ENCODE assay signal across 8 cellular contexts in the genomic region with DNA sequence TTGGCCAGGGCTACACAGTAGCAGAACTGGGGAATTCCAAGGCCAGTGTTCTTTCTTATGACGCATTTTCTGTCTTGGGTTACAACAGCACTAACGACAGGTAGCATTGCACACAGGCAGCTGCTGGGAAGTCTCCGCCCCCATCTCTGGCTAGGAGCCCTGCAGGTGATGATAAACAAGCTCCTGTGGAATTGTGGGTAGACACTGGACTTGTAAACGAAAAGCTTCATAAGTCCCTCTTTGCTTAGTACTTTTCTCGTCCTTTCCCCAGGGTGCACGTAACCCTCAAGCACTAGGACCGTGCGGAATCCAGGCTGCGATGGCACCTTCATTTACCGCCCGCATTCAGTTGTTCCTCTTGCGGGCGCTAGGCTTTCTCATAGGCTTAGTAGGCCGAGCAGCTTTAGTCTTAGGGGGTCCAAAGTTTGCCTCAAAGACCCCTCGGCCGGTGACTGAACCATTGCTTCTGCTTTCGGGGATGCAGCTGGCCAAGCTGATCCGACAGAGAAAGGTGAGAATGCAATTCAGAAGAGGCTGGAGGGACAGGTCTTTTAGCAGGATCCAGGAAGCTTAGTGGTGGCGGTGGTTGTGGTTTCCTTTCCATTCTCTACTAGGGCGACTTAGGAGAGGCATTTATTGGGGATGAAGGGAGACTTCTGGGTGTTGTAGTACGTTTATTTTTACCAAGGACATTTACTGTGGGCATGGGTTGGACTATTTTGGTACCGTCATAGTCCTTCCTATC. TPM values are rescaled to one million over a fixed set of nuclear protein-coding genes. Genes with fewer than 3 reads are reported as not detected.
DNase-seq lines count a peak whose midpoint lies in the region; ATAC-seq, FAIRE-seq and TF ChIP-seq lines count a peak whose summit lies in the region.

A gene with protein sequence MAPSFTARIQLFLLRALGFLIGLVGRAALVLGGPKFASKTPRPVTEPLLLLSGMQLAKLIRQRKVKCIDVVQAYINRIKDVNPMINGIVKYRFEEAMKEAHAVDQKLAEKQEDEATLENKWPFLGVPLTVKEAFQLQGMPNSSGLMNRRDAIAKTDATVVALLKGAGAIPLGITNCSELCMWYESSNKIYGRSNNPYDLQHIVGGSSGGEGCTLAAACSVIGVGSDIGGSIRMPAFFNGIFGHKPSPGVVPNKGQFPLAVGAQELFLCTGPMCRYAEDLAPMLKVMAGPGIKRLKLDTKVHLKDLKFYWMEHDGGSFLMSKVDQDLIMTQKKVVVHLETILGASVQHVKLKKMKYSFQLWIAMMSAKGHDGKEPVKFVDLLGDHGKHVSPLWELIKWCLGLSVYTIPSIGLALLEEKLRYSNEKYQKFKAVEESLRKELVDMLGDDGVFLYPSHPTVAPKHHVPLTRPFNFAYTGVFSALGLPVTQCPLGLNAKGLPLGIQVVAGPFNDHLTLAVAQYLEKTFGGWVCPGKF (plus strand): TSS at position 200 of the 745 bp plus-strand sequence. CDS start 120 bp downstream, at position 320.

- POLR2A ChIA-PET in HCT116 (lab: Charles Lee) (no interaction called here), WTC11 (lab: Charles Lee) (interaction anchor here (1.2 kb wide), 1 partner anchor 120 kb away, joined by 4 read pairs; no protein-coding TSS in a partner anchor)

- TF ChIP-seq CTCF in HCT116 (IDR thresholded peaks at IDR 0.05 in 2 of 3, conservative IDR thresholded peaks at IDR 0.05 in 1 of 3; ENCODE audit: borderline replicate concordance in 1 of 3, insufficient read depth in 1 of 3, low read depth in 2 of 3, low read length in 2 of 3) (0 out of 6 replicates have a peak, but pooled peaks of 1 of the 3 experiments have one; percentile 4), WTC11 (IDR thresholded peaks at IDR 0.05) (no peak), dorsolateral prefrontal cortex (IDR thresholded peaks at IDR 0.05 in 54 of 56, conservative IDR thresholded peaks at IDR 0.05 in 2 of 56; ENCODE audit: low read depth in 1 of 56, partially characterized antibody in 56 of 56) (no peak), nephron (IDR thresholded peaks at IDR 0.05; ENCODE audit: unreplicated experiment in 3 of 3) (no peak)

- H3K36me3 ChIP-seq in HCT116 (ENCODE audit: control insufficient read depth in 1 of 2, insufficient read depth in 2 of 2, low read length in 2 of 2) (no peaks in the 10 kb centered on the region), urinary bladder (ENCODE audit: insufficient read depth) (no peaks in the 10 kb centered on the region)

- H3K9me3 ChIP-seq in HCT116 (ENCODE audit: control insufficient read depth in 1 of 2, insufficient read depth in 1 of 2, low read depth in 1 of 2, low read length in 2 of 2): no peaks in the 10 kb centered on the region

- peak within 1 kb of the TSS; percentile 83 for H3K4me3 Mint-ChIP-seq in WTC11
- peak within 1 kb of the TSS; percentile 86 to 87 (median 87) for H3K4me3 Mint-ChIP-seq in nephron

- no TSS peak for BruUV-seq in HCT116 (replicated peaks; lab: Mats Ljungman, UMichigan)

- no peaks in the 10 kb centered on the region for H3K9me2 ChIP-seq in HCT116 (ENCODE audit: insufficient read depth)

- CTCF ChIA-PET in HCT116 (lab: Charles Lee) (no interaction called here), WTC11 (lab: Charles Lee) (interaction anchor here (1.8 kb wide), 1 partner anchor 118 kb away, joined by 4 read pairs; no protein-coding TSS in a partner anchor)

- no peaks in the 10 kb centered on the region for H3K36me3 Mint-ChIP-seq in WTC11
- H3K36me3 Mint-ChIP-seq in nephron (ENCODE audit: low read depth): no peaks in the 10 kb centered on the region

- 5% methylated on average over 22 of the region's 22 CpGs for WGBS in urinary bladder

- H4K20me1 ChIP-seq in HCT116 (ENCODE audit: insufficient read depth): no peaks in the 10 kb centered on the region

- H3K27ac ChIP-seq in HCT116 (ENCODE audit: low read depth, low read length): peak within 1 kb of the TSS; percentile 80
- H3K27ac ChIP-seq in dorsolateral prefrontal cortex: no peak within 1 kb of the TSS
- H3K27ac ChIP-seq in urinary bladder (ENCODE audit: low read depth): peak within 1 kb of the TSS; percentile 16

- H3K27ac Mint-ChIP-seq in WTC11 (peak within 1 kb of the TSS; percentile 78), nephron (peak within 1 kb of the TSS; percentile 80 to 90 (median 88))

- peaks cover 8% of the 10 kb centered on the region for H3K4me1 Mint-ChIP-seq in WTC11
- H3K4me1 Mint-ChIP-seq in nephron: no peaks in the 10 kb centered on the region

- FAIRE-seq in GM12892 (lab: Jason Lieb, UNC): peak; percentile 80
- no peak for FAIRE-seq in HTR-8/SVneo (lab: Jason Lieb, UNC)

- H3K9me3 Mint-ChIP-seq in WTC11 (no peaks in the 10 kb centered on the region), nephron (peaks cover 13% of the 10 kb centered on the region)

- peaks cover 0 to 6% of the 10 kb centered on the region in 2 experiments; a peak in 3 of 4 replicates for H3K4me1 ChIP-seq in HCT116 (ENCODE audit: control insufficient read depth in 1 of 2, insufficient read depth in 2 of 2, low read length in 2 of 2)
- no peaks in the 10 kb centered on the region for H3K4me1 ChIP-seq in urinary bladder (ENCODE audit: insufficient read depth)

- peak within 1 kb of the TSS; percentile 59 for H3K9ac ChIP-seq in HCT116 (ENCODE audit: low read length)

- intact Hi-C loops in HCT116 (cut with micrococcal nuclease) (loop anchor here (2.0 to 10.0 kb wide), 3 partner anchors 168 to 288 kb away; no protein-coding TSS in a partner anchor), dorsolateral prefrontal cortex (cut with DNase I) (no loop called here)

- H3K27me3 ChIP-seq in HCT116 (ENCODE audit: insufficient read depth, low read length): no peaks in the 10 kb centered on the region
- H3K27me3 ChIP-seq in dorsolateral prefrontal cortex: peaks cover 0 to 58% (median 8%) of the 10 kb centered on the region in 45 donors

- H3K4me3 ChIP-seq in HCT116 (replicated peaks in 1 of 2; ENCODE audit: low read depth in 1 of 2, low read length in 2 of 2) (peak within 1 kb of the TSS; percentile 49 to 68), dorsolateral prefrontal cortex (peak within 1 kb of the TSS in 37 of 59 donors; percentile 4 to 51 (median 28)), urinary bladder (ENCODE audit: low read depth, low read length) (peak within 1 kb of the TSS; percentile 18)

- TF ChIP-seq RAD21 in HCT116 (IDR thresholded peaks at IDR 0.05; ENCODE audit: low read depth): no peak

- H3K27me3 Mint-ChIP-seq in WTC11 (ENCODE audit: low read depth): 0 out of 2 replicates have a peak, but pooled peaks cover 3% of the 10 kb centered on the region
- no peaks in the 10 kb centered on the region for H3K27me3 Mint-ChIP-seq in nephron (ENCODE audit: low read depth)

- no peak for TF ChIP-seq POLR2A in GM12892 (IDR thresholded peaks at IDR 0.05; ENCODE audit: low read depth, low read length)
- TF ChIP-seq POLR2A in HCT116 (IDR thresholded peaks at IDR 0.05; ENCODE audit: borderline replicate concordance, extremely low read depth, insufficient read depth, insufficient read length): peak; percentile 31

- peak; percentile 92 for ATAC-seq in HCT116
- peak; percentile 92 for ATAC-seq in WTC11

- no peaks in the 10 kb centered on the region for H3K79me2 ChIP-seq in HCT116 (ENCODE audit: insufficient read depth, low read length)

- H3K4me2 ChIP-seq in HCT116 (ENCODE audit: low read length): peak within 1 kb of the TSS; percentile 78

- DNase-seq in GM12892 (ENCODE audit: insufficient read length) (peak; percentile 1), HCT116 (ENCODE audit: low read depth, low spot score) (peak; percentile 90), NCI-H1048 (lab: John Stamatoyannopoulos, UW) (peak; percentile 16), WTC11 (ENCODE audit: low spot score) (peak; percentile 44), dorsolateral prefrontal cortex (peak in 1 of 10 donors; percentile 47), HTR-8/SVneo (ENCODE audit: insufficient read length, low spot score) (no peak)

- H2AFZ ChIP-seq in HCT116 (ENCODE audit: low read depth, low read length, poor library complexity, severe bottlenecking): peak within 1 kb of the TSS; percentile 74

- RAD21 ChIA-PET in HCT116 (lab: Charles Lee; ENCODE audit: low non-redundant PET in 1 of 2, low total read pairs in 2 of 2, uncharacterized antibody in 2 of 2, unreplicated experiment in 2 of 2): no interaction called here

TF ChIP-seq in HCT116, 20 proteins besides CTCF, POLR2A, EP300 and RAD21 (continues in another document):
- TF ChIP-seq FOSL1 (IDR thresholded peaks at IDR 0.05; ENCODE audit: low read depth): peak; percentile 66
- no peak for TF ChIP-seq ZNF274 (IDR thresholded peaks at IDR 0.05; ENCODE audit: low read depth, low read length)
- TF ChIP-seq POLR2AphosphoS5 (IDR thresholded peaks at IDR 0.05; ENCODE audit: low read depth, low read length): peak; percentile 66
- TF ChIP-seq EGR1 (IDR thresholded peaks at IDR 0.05; ENCODE audit: low read depth): peak; percentile 36; the same call in 1 of the 2 replicates
- TF ChIP-seq SP1 (IDR thresholded peaks at IDR 0.05; ENCODE audit: low read depth): peak; percentile 69
- no peak for TF ChIP-seq ELF1 (IDR thresholded peaks at IDR 0.05; ENCODE audit: borderline replicate concordance, low read depth)
- TF ChIP-seq, protein P1, sequence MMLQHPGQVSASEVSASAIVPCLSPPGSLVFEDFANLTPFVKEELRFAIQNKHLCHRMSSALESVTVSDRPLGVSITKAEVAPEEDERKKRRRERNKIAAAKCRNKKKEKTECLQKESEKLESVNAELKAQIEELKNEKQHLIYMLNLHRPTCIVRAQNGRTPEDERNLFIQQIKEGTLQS (IDR thresholded peaks at IDR 0.05): no peak

TF ChIP-seq in WTC11, 78 proteins besides CTCF, POLR2A, EP300 and RAD21:
- no peak for TF ChIP-seq ZNF423 (CRISPR knock-in tag; IDR thresholded peaks at IDR 0.05)
- TF ChIP-seq SOX15 (CRISPR knock-in tag; IDR thresholded peaks at IDR 0.05): no peak
- TF ChIP-seq NFE2L1 (CRISPR knock-in tag; IDR thresholded peaks at IDR 0.05): no peak
- TF ChIP-seq ZNF138 (CRISPR knock-in tag; conservative IDR thresholded peaks at IDR 0.05): no peak
- TF ChIP-seq ZNF416 (CRISPR knock-in tag; IDR thresholded peaks at IDR 0.05): no peak
- TF ChIP-seq GABPB1 (CRISPR knock-in tag; IDR thresholded peaks at IDR 0.05): peak; percentile 63
- TF ChIP-seq CREB1 (CRISPR knock-in tag; IDR thresholded peaks at IDR 0.05): no peak
- TF ChIP-seq KAT7 (CRISPR knock-in tag; IDR thresholded peaks at IDR 0.05; ENCODE audit: borderline replicate concordance): no peak

RNA-seq across cellular contexts. Expression of the gene that starts here (rescaled TPM):
- polyA plus RNA-seq in GM12892 (2012; ENCODE audit: missing spikeins): 1.8 TPM
- total RNA-seq in HCT116 (2021; ENCODE audit: unreplicated experiment) (6.1 TPM), WTC11 (2021) (5.0 to 6.6 TPM (median 6.5 TPM) in 3 replicates), dorsolateral prefrontal cortex (10 to 100 TPM in 1 of 120 experiments, 1 to 10 TPM in 119; 1.6 to 10.2 (median 4.0) TPM), urinary bladder (2.2 TPM)
- 6.5 and 7.1 TPM in 2 replicates for polyA plus RNA-seq in HCT116 (2012)
- polyA plus RNA-seq in urinary bladder: 1.4 TPM

Comparison
In these comparisons a context has a peak if more than half of its experiments do, and no peak if none do; other contexts are left out.
1. H3K27ac ChIP-seq: peak in HCT116 (single experiment) and urinary bladder (single experiment); none in dorsolateral prefrontal cortex (0 of 59).
2. Peak in every context shown above with its lines, with median percentiles within 50 percentile points of each other: H3K4me3 ChIP-seq.